In the genomic region with DNA sequence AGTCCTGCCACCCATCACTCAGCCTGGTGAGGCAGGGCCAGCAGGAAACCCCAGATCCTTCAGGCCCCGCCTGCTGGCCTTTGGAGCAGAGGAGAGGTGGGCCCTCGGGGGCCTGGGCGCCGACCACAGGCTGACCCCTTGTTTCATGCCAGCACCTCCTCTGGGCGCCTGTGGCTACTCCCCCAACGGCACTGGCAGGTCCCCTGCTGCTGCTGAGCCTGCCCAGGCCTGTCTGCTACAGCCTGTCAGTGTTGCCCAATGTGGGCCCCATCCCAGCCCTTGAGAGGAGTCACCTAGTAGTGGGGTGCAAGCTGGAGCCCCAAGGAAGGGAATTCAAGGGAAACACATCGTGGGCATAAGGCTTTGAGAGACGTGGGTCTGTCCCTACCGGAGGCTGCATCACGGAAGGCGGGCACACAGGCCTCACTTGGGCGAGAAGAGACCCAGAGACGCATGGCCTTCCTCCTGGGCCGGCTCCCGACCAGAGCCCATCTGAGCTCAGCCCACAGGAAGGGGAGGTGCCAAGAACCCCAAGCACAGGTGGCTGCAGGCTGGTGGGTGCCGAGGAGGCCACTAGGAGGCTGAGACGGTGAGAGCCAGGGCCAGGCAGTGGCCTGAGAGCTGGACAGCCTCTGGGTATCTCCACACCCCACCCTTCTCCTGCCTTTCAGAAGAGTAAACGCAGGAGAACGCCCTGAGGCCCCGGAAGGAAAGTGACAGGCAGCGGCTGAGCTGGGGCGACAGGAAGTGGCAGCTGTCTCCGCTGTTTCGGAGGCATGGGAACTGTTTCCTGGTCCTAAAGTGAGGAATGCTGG, we compare ENCODE assay signal across 1 cellular context.
TF ChIP-seq lines count a peak whose summit lies in the region.

No MANE protein-coding gene starts in this region.

TF ChIP-seq in GM12878, 131 proteins besides CTCF, POLR2A, EP300 and RAD21 (continued from another document and continues in another):
- TF ChIP-seq, protein P1, sequence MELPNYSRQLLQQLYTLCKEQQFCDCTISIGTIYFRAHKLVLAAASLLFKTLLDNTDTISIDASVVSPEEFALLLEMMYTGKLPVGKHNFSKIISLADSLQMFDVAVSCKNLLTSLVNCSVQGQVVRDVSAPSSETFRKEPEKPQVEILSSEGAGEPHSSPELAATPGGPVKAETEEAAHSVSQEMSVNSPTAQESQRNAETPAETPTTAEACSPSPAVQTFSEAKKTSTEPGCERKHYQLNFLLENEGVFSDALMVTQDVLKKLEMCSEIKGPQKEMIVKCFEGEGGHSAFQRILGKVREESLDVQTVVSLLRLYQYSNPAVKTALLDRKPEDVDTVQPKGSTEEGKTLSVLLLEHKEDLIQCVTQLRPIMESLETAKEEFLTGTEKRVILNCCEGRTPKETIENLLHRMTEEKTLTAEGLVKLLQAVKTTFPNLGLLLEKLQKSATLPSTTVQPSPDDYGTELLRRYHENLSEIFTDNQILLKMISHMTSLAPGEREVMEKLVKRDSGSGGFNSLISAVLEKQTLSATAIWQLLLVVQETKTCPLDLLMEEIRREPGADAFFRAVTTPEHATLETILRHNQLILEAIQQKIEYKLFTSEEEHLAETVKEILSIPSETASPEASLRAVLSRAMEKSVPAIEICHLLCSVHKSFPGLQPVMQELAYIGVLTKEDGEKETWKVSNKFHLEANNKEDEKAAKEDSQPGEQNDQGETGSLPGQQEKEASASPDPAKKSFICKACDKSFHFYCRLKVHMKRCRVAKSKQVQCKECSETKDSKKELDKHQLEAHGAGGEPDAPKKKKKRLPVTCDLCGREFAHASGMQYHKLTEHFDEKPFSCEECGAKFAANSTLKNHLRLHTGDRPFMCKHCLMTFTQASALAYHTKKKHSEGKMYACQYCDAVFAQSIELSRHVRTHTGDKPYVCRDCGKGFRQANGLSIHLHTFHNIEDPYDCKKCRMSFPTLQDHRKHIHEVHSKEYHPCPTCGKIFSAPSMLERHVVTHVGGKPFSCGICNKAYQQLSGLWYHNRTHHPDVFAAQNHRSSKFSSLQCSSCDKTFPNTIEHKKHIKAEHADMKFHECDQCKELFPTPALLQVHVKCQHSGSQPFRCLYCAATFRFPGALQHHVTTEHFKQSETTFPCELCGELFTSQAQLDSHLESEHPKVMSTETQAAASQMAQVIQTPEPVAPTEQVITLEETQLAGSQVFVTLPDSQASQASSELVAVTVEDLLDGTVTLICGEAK (IDR thresholded peaks at IDR 0.05; ENCODE audit: borderline replicate concordance) = peak; percentile 62; the same call in 1 of the 2 replicates
- TF ChIP-seq IKZF2 (IDR thresholded peaks at IDR 0.05) (peak; percentile 45 to 46; a peak in 1 of 4 replicates), ZNF24 (IDR thresholded peaks at IDR 0.05) (no peak), RELA (IDR thresholded peaks at IDR 0.05; ENCODE audit: borderline replicate concordance, partially characterized antibody) (no peak), TARDBP (IDR thresholded peaks at IDR 0.05; ENCODE audit: borderline replicate concordance) (no peak), STAT3 (IDR thresholded peaks at IDR 0.05; ENCODE audit: low read depth, low read length) (no peak), SREBF2 (IDR thresholded peaks at IDR 0.05; ENCODE audit: low read length) (no peak), MXI1 (IDR thresholded peaks at IDR 0.05; ENCODE audit: low read depth, low read length) (peak; percentile 92), NFYA (IDR thresholded peaks at IDR 0.05; ENCODE audit: borderline replicate concordance, low read depth, low read length) (no peak), NR2F1 (conservative IDR thresholded peaks at IDR 0.05) (no peak), ZNF274 (IDR thresholded peaks at IDR 0.05; ENCODE audit: insufficient read depth, insufficient read length) (no peak), ZNF622 (IDR thresholded peaks at IDR 0.05) (no peak), POLR2AphosphoS5 (IDR thresholded peaks at IDR 0.05; ENCODE audit: low read length) (peak; percentile 77), ESRRA (IDR thresholded peaks at IDR 0.05; ENCODE audit: low read length) (no peak), POLR2AphosphoS2 (IDR thresholded peaks at IDR 0.05; ENCODE audit: low read depth, low read length) (peak; percentile 83), ETV6 (conservative IDR thresholded peaks at IDR 0.05 in 1 of 2, IDR thresholded peaks at IDR 0.05 in 1 of 2; ENCODE audit: borderline replicate concordance in 1 of 2, low read depth in 1 of 2) (no peak), HDGF (IDR thresholded peaks at IDR 0.05) (peak; percentile 96), TCF3 (IDR thresholded peaks at IDR 0.05; ENCODE audit: borderline replicate concordance, insufficient read depth, low read depth, low read length) (peak; percentile 94), KLF5 (IDR thresholded peaks at IDR 0.05; ENCODE audit: partially characterized antibody) (no peak), TCF7 (IDR thresholded peaks at IDR 0.05; ENCODE audit: borderline replicate concordance) (no peak), HCFC1 (IDR thresholded peaks at IDR 0.05; ENCODE audit: low read length) (no peak; the same call in 1 of the 2 replicates), STAT1 (conservative IDR thresholded peaks at IDR 0.05) (no peak), EGR1 (IDR thresholded peaks at IDR 0.05; ENCODE audit: borderline replicate concordance in 1 of 2, low read depth in 2 of 2, low read length in 2 of 2) (no peak), SUPT20H (IDR thresholded peaks at IDR 0.05; ENCODE audit: borderline replicate concordance, control insufficient read depth, low read depth, low read length) (no peak), SMARCA5 (IDR thresholded peaks at IDR 0.05) (peak; percentile 54; the same call in 1 of the 2 replicates), CHD4 (IDR thresholded peaks at IDR 0.05) (no peak), TCF12 (IDR thresholded peaks at IDR 0.05; ENCODE audit: low read depth, low read length) (peak; percentile 84), ZNF207 (IDR thresholded peaks at IDR 0.05; ENCODE audit: borderline replicate concordance) (no peak)
- TF ChIP-seq, protein P2, sequence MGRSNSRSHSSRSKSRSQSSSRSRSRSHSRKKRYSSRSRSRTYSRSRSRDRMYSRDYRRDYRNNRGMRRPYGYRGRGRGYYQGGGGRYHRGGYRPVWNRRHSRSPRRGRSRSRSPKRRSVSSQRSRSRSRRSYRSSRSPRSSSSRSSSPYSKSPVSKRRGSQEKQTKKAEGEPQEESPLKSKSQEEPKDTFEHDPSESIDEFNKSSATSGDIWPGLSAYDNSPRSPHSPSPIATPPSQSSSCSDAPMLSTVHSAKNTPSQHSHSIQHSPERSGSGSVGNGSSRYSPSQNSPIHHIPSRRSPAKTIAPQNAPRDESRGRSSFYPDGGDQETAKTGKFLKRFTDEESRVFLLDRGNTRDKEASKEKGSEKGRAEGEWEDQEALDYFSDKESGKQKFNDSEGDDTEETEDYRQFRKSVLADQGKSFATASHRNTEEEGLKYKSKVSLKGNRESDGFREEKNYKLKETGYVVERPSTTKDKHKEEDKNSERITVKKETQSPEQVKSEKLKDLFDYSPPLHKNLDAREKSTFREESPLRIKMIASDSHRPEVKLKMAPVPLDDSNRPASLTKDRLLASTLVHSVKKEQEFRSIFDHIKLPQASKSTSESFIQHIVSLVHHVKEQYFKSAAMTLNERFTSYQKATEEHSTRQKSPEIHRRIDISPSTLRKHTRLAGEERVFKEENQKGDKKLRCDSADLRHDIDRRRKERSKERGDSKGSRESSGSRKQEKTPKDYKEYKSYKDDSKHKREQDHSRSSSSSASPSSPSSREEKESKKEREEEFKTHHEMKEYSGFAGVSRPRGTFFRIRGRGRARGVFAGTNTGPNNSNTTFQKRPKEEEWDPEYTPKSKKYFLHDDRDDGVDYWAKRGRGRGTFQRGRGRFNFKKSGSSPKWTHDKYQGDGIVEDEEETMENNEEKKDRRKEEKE (IDR thresholded peaks at IDR 0.05) = no peak
- TF ChIP-seq, protein P3, sequence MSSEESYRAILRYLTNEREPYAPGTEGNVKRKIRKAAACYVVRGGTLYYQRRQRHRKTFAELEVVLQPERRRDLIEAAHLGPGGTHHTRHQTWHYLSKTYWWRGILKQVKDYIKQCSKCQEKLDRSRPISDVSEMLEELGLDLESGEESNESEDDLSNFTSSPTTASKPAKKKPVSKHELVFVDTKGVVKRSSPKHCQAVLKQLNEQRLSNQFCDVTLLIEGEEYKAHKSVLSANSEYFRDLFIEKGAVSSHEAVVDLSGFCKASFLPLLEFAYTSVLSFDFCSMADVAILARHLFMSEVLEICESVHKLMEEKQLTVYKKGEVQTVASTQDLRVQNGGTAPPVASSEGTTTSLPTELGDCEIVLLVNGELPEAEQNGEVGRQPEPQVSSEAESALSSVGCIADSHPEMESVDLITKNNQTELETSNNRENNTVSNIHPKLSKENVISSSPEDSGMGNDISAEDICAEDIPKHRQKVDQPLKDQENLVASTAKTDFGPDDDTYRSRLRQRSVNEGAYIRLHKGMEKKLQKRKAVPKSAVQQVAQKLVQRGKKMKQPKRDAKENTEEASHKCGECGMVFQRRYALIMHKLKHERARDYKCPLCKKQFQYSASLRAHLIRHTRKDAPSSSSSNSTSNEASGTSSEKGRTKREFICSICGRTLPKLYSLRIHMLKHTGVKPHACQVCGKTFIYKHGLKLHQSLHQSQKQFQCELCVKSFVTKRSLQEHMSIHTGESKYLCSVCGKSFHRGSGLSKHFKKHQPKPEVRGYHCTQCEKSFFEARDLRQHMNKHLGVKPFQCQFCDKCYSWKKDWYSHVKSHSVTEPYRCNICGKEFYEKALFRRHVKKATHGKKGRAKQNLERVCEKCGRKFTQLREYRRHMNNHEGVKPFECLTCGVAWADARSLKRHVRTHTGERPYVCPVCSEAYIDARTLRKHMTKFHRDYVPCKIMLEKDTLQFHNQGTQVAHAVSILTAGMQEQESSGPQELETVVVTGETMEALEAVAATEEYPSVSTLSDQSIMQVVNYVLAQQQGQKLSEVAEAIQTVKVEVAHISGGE (CRISPR knock-in tag; IDR thresholded peaks at IDR 0.05) = no peak
- TF ChIP-seq, protein P4, sequence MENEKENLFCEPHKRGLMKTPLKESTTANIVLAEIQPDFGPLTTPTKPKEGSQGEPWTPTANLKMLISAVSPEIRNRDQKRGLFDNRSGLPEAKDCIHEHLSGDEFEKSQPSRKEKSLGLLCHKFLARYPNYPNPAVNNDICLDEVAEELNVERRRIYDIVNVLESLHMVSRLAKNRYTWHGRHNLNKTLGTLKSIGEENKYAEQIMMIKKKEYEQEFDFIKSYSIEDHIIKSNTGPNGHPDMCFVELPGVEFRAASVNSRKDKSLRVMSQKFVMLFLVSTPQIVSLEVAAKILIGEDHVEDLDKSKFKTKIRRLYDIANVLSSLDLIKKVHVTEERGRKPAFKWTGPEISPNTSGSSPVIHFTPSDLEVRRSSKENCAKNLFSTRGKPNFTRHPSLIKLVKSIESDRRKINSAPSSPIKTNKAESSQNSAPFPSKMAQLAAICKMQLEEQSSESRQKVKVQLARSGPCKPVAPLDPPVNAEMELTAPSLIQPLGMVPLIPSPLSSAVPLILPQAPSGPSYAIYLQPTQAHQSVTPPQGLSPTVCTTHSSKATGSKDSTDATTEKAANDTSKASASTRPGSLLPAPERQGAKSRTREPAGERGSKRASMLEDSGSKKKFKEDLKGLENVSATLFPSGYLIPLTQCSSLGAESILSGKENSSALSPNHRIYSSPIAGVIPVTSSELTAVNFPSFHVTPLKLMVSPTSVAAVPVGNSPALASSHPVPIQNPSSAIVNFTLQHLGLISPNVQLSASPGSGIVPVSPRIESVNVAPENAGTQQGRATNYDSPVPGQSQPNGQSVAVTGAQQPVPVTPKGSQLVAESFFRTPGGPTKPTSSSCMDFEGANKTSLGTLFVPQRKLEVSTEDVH (IDR thresholded peaks at IDR 0.05; ENCODE audit: low read depth, partially characterized antibody) = no peak
- TF ChIP-seq, protein P5, sequence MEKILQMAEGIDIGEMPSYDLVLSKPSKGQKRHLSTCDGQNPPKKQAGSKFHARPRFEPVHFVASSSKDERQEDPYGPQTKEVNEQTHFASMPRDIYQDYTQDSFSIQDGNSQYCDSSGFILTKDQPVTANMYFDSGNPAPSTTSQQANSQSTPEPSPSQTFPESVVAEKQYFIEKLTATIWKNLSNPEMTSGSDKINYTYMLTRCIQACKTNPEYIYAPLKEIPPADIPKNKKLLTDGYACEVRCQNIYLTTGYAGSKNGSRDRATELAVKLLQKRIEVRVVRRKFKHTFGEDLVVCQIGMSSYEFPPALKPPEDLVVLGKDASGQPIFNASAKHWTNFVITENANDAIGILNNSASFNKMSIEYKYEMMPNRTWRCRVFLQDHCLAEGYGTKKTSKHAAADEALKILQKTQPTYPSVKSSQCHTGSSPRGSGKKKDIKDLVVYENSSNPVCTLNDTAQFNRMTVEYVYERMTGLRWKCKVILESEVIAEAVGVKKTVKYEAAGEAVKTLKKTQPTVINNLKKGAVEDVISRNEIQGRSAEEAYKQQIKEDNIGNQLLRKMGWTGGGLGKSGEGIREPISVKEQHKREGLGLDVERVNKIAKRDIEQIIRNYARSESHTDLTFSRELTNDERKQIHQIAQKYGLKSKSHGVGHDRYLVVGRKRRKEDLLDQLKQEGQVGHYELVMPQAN (conservative IDR thresholded peaks at IDR 0.05) = peak; percentile 73
- TF ChIP-seq, protein P6, sequence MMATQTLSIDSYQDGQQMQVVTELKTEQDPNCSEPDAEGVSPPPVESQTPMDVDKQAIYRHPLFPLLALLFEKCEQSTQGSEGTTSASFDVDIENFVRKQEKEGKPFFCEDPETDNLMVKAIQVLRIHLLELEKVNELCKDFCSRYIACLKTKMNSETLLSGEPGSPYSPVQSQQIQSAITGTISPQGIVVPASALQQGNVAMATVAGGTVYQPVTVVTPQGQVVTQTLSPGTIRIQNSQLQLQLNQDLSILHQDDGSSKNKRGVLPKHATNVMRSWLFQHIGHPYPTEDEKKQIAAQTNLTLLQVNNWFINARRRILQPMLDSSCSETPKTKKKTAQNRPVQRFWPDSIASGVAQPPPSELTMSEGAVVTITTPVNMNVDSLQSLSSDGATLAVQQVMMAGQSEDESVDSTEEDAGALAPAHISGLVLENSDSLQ (IDR thresholded peaks at IDR 0.05) = peak; percentile 61
- TF ChIP-seq, protein P7, sequence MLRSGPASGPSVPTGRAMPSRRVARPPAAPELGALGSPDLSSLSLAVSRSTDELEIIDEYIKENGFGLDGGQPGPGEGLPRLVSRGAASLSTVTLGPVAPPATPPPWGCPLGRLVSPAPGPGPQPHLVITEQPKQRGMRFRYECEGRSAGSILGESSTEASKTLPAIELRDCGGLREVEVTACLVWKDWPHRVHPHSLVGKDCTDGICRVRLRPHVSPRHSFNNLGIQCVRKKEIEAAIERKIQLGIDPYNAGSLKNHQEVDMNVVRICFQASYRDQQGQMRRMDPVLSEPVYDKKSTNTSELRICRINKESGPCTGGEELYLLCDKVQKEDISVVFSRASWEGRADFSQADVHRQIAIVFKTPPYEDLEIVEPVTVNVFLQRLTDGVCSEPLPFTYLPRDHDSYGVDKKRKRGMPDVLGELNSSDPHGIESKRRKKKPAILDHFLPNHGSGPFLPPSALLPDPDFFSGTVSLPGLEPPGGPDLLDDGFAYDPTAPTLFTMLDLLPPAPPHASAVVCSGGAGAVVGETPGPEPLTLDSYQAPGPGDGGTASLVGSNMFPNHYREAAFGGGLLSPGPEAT (IDR thresholded peaks at IDR 0.05; ENCODE audit: low read depth) = peak; percentile 49
- TF ChIP-seq, protein P8, sequence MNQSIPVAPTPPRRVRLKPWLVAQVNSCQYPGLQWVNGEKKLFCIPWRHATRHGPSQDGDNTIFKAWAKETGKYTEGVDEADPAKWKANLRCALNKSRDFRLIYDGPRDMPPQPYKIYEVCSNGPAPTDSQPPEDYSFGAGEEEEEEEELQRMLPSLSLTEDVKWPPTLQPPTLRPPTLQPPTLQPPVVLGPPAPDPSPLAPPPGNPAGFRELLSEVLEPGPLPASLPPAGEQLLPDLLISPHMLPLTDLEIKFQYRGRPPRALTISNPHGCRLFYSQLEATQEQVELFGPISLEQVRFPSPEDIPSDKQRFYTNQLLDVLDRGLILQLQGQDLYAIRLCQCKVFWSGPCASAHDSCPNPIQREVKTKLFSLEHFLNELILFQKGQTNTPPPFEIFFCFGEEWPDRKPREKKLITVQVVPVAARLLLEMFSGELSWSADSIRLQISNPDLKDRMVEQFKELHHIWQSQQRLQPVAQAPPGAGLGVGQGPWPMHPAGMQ (IDR thresholded peaks at IDR 0.05; ENCODE audit: borderline replicate concordance) = no peak
